In genomic region chr22:28411125-28411524, GRCh38 we compare ENCODE assay signal across 1 cellular context.
TF ChIP-seq lines count a peak whose summit lies in the region.

No MANE protein-coding gene starts in this region.

TF ChIP-seq in endothelial cell of umbilical vein, 7 proteins besides CTCF, POLR2A, EP300 and RAD21 (continued from another document):
- no peak for TF ChIP-seq EZH2 (IDR thresholded peaks at IDR 0.05; ENCODE audit: borderline replicate concordance, low read depth, low read length, severe bottlenecking)
